26 cellular contexts compared by ENCODE assay signal in genomic region chr3:190130700-190131099, GRCh38. TPM values are rescaled to one million over a fixed set of nuclear protein-coding genes. Genes with fewer than 3 reads are reported as not detected.
DNase-seq lines count a peak whose midpoint lies in the region; ATAC-seq and TF ChIP-seq lines count a peak whose summit lies in the region.
"Had no signal": no experiment of that assay in that cellular context is flagged by ENCODE, and none has a peak within 500 bp of the region (broad histone marks: within the 10 kb centered on the region; RNA-seq: fewer than 3 reads in every experiment).

No MANE protein-coding gene starts in this region.

- no peak for DNase-seq in IMR-90
- DNase-seq in RPMI7951 (ENCODE audit: low read depth) = peak; percentile 64
- DNase-seq in fibroblast of mammary gland (ENCODE audit: low read depth) = peak; percentile 63
- no peak for DNase-seq in sciatic nerve (ENCODE audit: low spot score)
- DNase-seq in activated CD4-positive, CD25-positive, alpha-beta regulatory T cell (lab: John Stamatoyannopoulos, UW) = no peak
- DNase-seq in activated T-helper 1 cell treated with anti-CD3 and anti-CD28 coated beads, Interleukin-12 subunit alpha, Interleukin-12 subunit beta, Interleukin-2, Interleukin-4 antibody, amounts not matched to agents 30 ng/mL and 10 ng/mL and 1 ng/mL, durations not matched to agents 14 hours and 24 hours and 36 hours (ENCODE audit: low spot score) = no peak
- DNase-seq in hippocampal formation (lab: John Stamatoyannopoulos, UW) = no peak
- DNase-seq: activated CD4-positive, alpha-beta T cell treated with anti-CD3 and anti-CD28 coated beads, Interleukin-2, amount 50 U/mL, for 4 hours; activated CD8-positive, alpha-beta memory T cell treated with anti-CD3 and anti-CD28 coated beads, Interleukin-2, amount 50 U/mL, for 4 hours; activated naive CD4-positive, alpha-beta T cell treated with anti-CD3 and anti-CD28 coated beads, Interleukin-2, amount 50 U/mL, for 16 hours; amygdala; central memory CD4-positive, alpha-beta T cell; heart left ventricle; NCI-H1092 treated with DMSO at 0.1 percent for 48 hours; NCI-H2029; NCI-H2227 treated with DMSO at 0.1 percent for 48 hours; NCI-H748 treated with DMSO at 0.1 percent for 48 hours; posterior cingulate gyrus; right cardiac atrium; stimulated activated CD4-positive, alpha-beta T cell treated with anti-CD3 and anti-CD28 coated beads, Interleukin-12 subunit alpha, Interleukin-12 subunit beta, amount 100 ng/mL, for 4 hours; stimulated activated CD4-positive, alpha-beta T cell treated with anti-CD3 and anti-CD28 coated beads, Interleukin-4, amount 100 ng/mL, for 24 hours; T1000; upper lobe of right lung had no signal

- ATAC-seq in IMR-90 (ENCODE audit: low read depth) (no peak), sciatic nerve (peak; percentile 39)
- ATAC-seq: stimulated activated effector memory CD8-positive, alpha-beta T cell treated with anti-CD3 and anti-CD28 coated beads, Interleukin-12 subunit alpha, Interleukin-12 subunit beta, amount 100 ng/mL, for 72 hours; upper lobe of right lung had no signal

- H3K27me3 ChIP-seq in IMR-90 (ENCODE audit: control insufficient read depth, insufficient read depth, low read length) = no peaks in the 10 kb centered on the region

- 64% methylated on average over 2 of the region's 6 CpGs; no CpG with 5 or more reads in 1 of the 2 experiments for WGBS in IMR-90 (ENCODE audit: extremely low coverage in 2 of 2, insufficient read length in 1 of 2), 2 experiments

- no peak overlapping the region for H3K4me2 ChIP-seq in IMR-90 (ENCODE audit: low read depth, low read length)

- H4K20me1 ChIP-seq in IMR-90 (ENCODE audit: insufficient read depth, low read length) = no peaks in the 10 kb centered on the region

- TF ChIP-seq RAD21 in IMR-90 (IDR thresholded peaks at IDR 0.05; ENCODE audit: low read length) = no peak

- H3K4me3 Mint-ChIP-seq in activated T-helper 1 cell treated with anti-CD3 and anti-CD28 coated beads, Interleukin-12 subunit alpha, Interleukin-12 subunit beta, Interleukin-2, Interleukin-4 antibody, amounts not matched to agents 30 ng/mL and 10 ng/mL and 1 ng/mL, durations not matched to agents 14 hours and 24 hours and 36 hours = no peak overlapping the region
- H3K4me3 Mint-ChIP-seq: dendritic cell treated with granulocyte-macrophage colony-stimulating factor and Interleukin-4, amounts not matched to agents 40 ng/mL and 50 ng/mL, for 4 days; stimulated activated effector memory CD8-positive, alpha-beta T cell treated with anti-CD3 and anti-CD28 coated beads, Interleukin-12 subunit alpha, Interleukin-12 subunit beta, amount 100 ng/mL, for 72 hours had no signal

- H3K27ac Mint-ChIP-seq in activated T-helper 1 cell treated with anti-CD3 and anti-CD28 coated beads, Interleukin-12 subunit alpha, Interleukin-12 subunit beta, Interleukin-2, Interleukin-4 antibody, amounts not matched to agents 30 ng/mL and 10 ng/mL and 1 ng/mL, durations not matched to agents 14 hours and 24 hours and 36 hours = no peak overlapping the region
- H3K27ac Mint-ChIP-seq: dendritic cell treated with granulocyte-macrophage colony-stimulating factor and Interleukin-4, amounts not matched to agents 40 ng/mL and 50 ng/mL, for 4 days; stimulated activated effector memory CD8-positive, alpha-beta T cell treated with anti-CD3 and anti-CD28 coated beads, Interleukin-12 subunit alpha, Interleukin-12 subunit beta, amount 100 ng/mL, for 72 hours had no signal

- no peak overlapping the region for H3K14ac ChIP-seq in IMR-90 (replicated peaks; ENCODE audit: low read depth, low read length)

- H2BK5ac ChIP-seq in IMR-90 (ENCODE audit: low read depth, low read length, poor library complexity, severe bottlenecking) = no peak overlapping the region

- in situ Hi-C loops in IMR-90 (cut with MboI; ENCODE audit: low sequenced_read_pairs) = no loop called here

- no peak overlapping the region for H3K23ac ChIP-seq in IMR-90 (ENCODE audit: low read depth, low read length)

- H2BK120ac ChIP-seq in IMR-90 (ENCODE audit: low read depth, low read length) = no peak overlapping the region

- 0 out of 4 replicates have a peak overlapping the region, but pooled peaks of 1 of the 2 experiments have one; percentile 14 for H4K8ac ChIP-seq in IMR-90 (ENCODE audit: low read depth in 2 of 2, low read length in 2 of 2)

- no peak overlapping the region for H2AK5ac ChIP-seq in IMR-90 (ENCODE audit: low read depth, low read length)

- no peak overlapping the region for H4K91ac ChIP-seq in IMR-90 (ENCODE audit: insufficient read depth, low read depth, low read length)

- H2BK15ac ChIP-seq in IMR-90 (ENCODE audit: low read depth, low read length) = no peak overlapping the region

- H3K9me1 ChIP-seq in IMR-90 (ENCODE audit: insufficient read depth, low read length) = no peaks in the 10 kb centered on the region

- no peak overlapping the region; the same call in 1 of the 2 replicates for H3K18ac ChIP-seq in IMR-90 (ENCODE audit: low read depth, low read length)

- H3K9ac ChIP-seq in IMR-90 (ENCODE audit: low read depth, low read length) = no peak overlapping the region

- no peak for TF ChIP-seq POLR2A in IMR-90 (IDR thresholded peaks at IDR 0.05; ENCODE audit: low read depth, low read length)

- no peaks in the 10 kb centered on the region for H3K9me3 ChIP-seq in IMR-90 (ENCODE audit: control insufficient read depth, insufficient read depth, low read length)
- H3K9me3 ChIP-seq: upper lobe of right lung had no signal

- intact Hi-C loops in IMR-90 (cut with micrococcal nuclease) (no loop called here), sciatic nerve (cut with DNase I) (no loop called here)
- intact Hi-C loops in activated T-helper 1 cell treated with anti-CD3 and anti-CD28 coated beads, Interleukin-12 subunit alpha, Interleukin-12 subunit beta, Interleukin-2, Interleukin-4 antibody, amounts not matched to agents 30 ng/mL and 10 ng/mL and 1 ng/mL, durations not matched to agents 14 hours and 24 hours and 36 hours (cut with micrococcal nuclease) = loop anchor here (10.0 kb wide), 1 partner anchor 194 kb away; the partner anchor contains the start of gene CLDN1

- no peak overlapping the region for H4K5ac ChIP-seq in IMR-90 (ENCODE audit: low read depth, low read length)

- TF ChIP-seq CTCF in IMR-90 (conservative IDR thresholded peaks at IDR 0.05; ENCODE audit: low read depth, low read length) (no peak), fibroblast of mammary gland (conservative IDR thresholded peaks at IDR 0.05; ENCODE audit: control insufficient read depth, insufficient read depth, low read depth, low read length) (no peak)

- H3K4me1 ChIP-seq in IMR-90 (ENCODE audit: control insufficient read depth, insufficient read depth, low read length) = peaks cover 2% of the 10 kb centered on the region; the same call in 1 of the 2 replicates
- H3K4me1 ChIP-seq: upper lobe of right lung had no signal

- H2AK9ac ChIP-seq in IMR-90 (replicated peaks; ENCODE audit: low read depth, low read length, poor library complexity) = no peak overlapping the region

- no peak overlapping the region for H3K27ac ChIP-seq in IMR-90 (ENCODE audit: insufficient read depth, low read length)
- H3K27ac ChIP-seq: heart left ventricle, upper lobe of right lung had no signal

- no peak overlapping the region for H3K4me3 ChIP-seq in IMR-90 (ENCODE audit: insufficient read depth, low read depth, low read length)
- H3K4me3 ChIP-seq in fibroblast of mammary gland (ENCODE audit: control insufficient read depth, low read depth, low read length) = no peak overlapping the region
- H3K4me3 ChIP-seq: heart left ventricle, lung, upper lobe of right lung had no signal

- no peaks in the 10 kb centered on the region for H3K36me3 ChIP-seq in IMR-90 (ENCODE audit: control insufficient read depth, insufficient read depth, low read length)
- H3K36me3 ChIP-seq: heart left ventricle, upper lobe of right lung had no signal

- H3K27me3 Mint-ChIP-seq in activated T-helper 1 cell treated with anti-CD3 and anti-CD28 coated beads, Interleukin-12 subunit alpha, Interleukin-12 subunit beta, Interleukin-2, Interleukin-4 antibody, amounts not matched to agents 30 ng/mL and 10 ng/mL and 1 ng/mL, durations not matched to agents 14 hours and 24 hours and 36 hours (ENCODE audit: insufficient read depth) = peaks cover 14% of the 10 kb centered on the region

- H3K56ac ChIP-seq in IMR-90 (ENCODE audit: extremely low read depth, insufficient read depth, low read length) = no peak overlapping the region

- no peak overlapping the region for H2AFZ ChIP-seq in IMR-90 (replicated peaks; ENCODE audit: low read length, poor library complexity)

- no peaks in the 10 kb centered on the region for H3K4me1 Mint-ChIP-seq in activated T-helper 1 cell treated with anti-CD3 and anti-CD28 coated beads, Interleukin-12 subunit alpha, Interleukin-12 subunit beta, Interleukin-2, Interleukin-4 antibody, amounts not matched to agents 30 ng/mL and 10 ng/mL and 1 ng/mL, durations not matched to agents 14 hours and 24 hours and 36 hours (ENCODE audit: low read depth)
- H3K4me1 Mint-ChIP-seq: stimulated activated effector memory CD8-positive, alpha-beta T cell treated with anti-CD3 and anti-CD28 coated beads, Interleukin-12 subunit alpha, Interleukin-12 subunit beta, amount 100 ng/mL, for 72 hours had no signal

- H3K36me3 Mint-ChIP-seq in activated T-helper 1 cell treated with anti-CD3 and anti-CD28 coated beads, Interleukin-12 subunit alpha, Interleukin-12 subunit beta, Interleukin-2, Interleukin-4 antibody, amounts not matched to agents 30 ng/mL and 10 ng/mL and 1 ng/mL, durations not matched to agents 14 hours and 24 hours and 36 hours (ENCODE audit: low read depth) = no peaks in the 10 kb centered on the region
- H3K36me3 Mint-ChIP-seq: stimulated activated effector memory CD8-positive, alpha-beta T cell treated with anti-CD3 and anti-CD28 coated beads, Interleukin-12 subunit alpha, Interleukin-12 subunit beta, amount 100 ng/mL, for 72 hours had no signal

- peak overlapping the region; percentile 10; the same call in 1 of the 2 replicates for H3K4ac ChIP-seq in IMR-90 (ENCODE audit: low read depth, low read length)

- dilution Hi-C loops in IMR-90 (cut with HindIII; ENCODE audit: low sequenced_read_pairs, unreplicated experiment) = no loop called here

- no TSS peak for BruUV-seq in IMR-90 (replicated peaks; lab: Mats Ljungman, UMichigan)

- CTCF ChIA-PET in IMR-90 (lab: Yijun Ruan, JAX) = interaction anchor here (0.9 kb wide), 1 partner anchor 10 kb away, joined by 3 read pairs; no protein-coding TSS in a partner anchor

- POLR2A ChIA-PET in IMR-90 (lab: Charles Lee; ENCODE audit: unreplicated experiment) = no interaction called here

- H2BK20ac ChIP-seq in IMR-90 (ENCODE audit: low read depth, low read length) = no peak overlapping the region

- no peaks in the 10 kb centered on the region for H3K79me1 ChIP-seq in IMR-90 (ENCODE audit: low read depth in 1 of 2, low read length in 2 of 2)

- H3K9me3 Mint-ChIP-seq in activated T-helper 1 cell treated with anti-CD3 and anti-CD28 coated beads, Interleukin-12 subunit alpha, Interleukin-12 subunit beta, Interleukin-2, Interleukin-4 antibody, amounts not matched to agents 30 ng/mL and 10 ng/mL and 1 ng/mL, durations not matched to agents 14 hours and 24 hours and 36 hours = no peaks in the 10 kb centered on the region
- H3K9me3 Mint-ChIP-seq: dendritic cell treated with granulocyte-macrophage colony-stimulating factor and Interleukin-4, amounts not matched to agents 40 ng/mL and 50 ng/mL, for 4 days; stimulated activated effector memory CD8-positive, alpha-beta T cell treated with anti-CD3 and anti-CD28 coated beads, Interleukin-12 subunit alpha, Interleukin-12 subunit beta, amount 100 ng/mL, for 72 hours had no signal

RNA-seq across cellular contexts. Expression of gene P3H2, which starts 10.0 kb away (rescaled TPM):
- total RNA-seq in IMR-90 (2012; rRNA removed) (54.7 and 74.4 TPM in 2 replicates), sciatic nerve (18.9 TPM)
- 54.9 and 64.3 TPM in 2 replicates for polyA plus RNA-seq in IMR-90 (2012; rRNA removed)
- polyA plus RNA-seq in IMR-90 (2012; cell fraction: cytosol; rRNA removed) = 23.4 and 32.0 TPM in 2 replicates
- polyA plus RNA-seq in IMR-90 (2012; cell fraction: nucleus; rRNA removed; ENCODE audit: low replicate concordance) = 20.0 and 59.7 TPM in 2 replicates
- 17.1 and 32.9 TPM in 2 replicates for total RNA-seq in RPMI7951 (2014; rRNA removed; shearing (Covaris generic))
- total RNA-seq in activated T-helper 1 cell treated with anti-CD3 and anti-CD28 coated beads, Interleukin-12 subunit alpha, Interleukin-12 subunit beta, Interleukin-2, Interleukin-4 antibody, amounts not matched to agents 30 ng/mL and 10 ng/mL and 1 ng/mL, durations not matched to agents 14 hours and 24 hours and 36 hours = not detected in 2 replicates

Comparison
In these comparisons a context has a peak if more than half of its experiments do, and no peak if none do; other contexts are left out.
1. DNase-seq: peak in RPMI7951 (single experiment) and fibroblast of mammary gland (single experiment); none in IMR-90 (single experiment), sciatic nerve (single experiment), activated CD4-positive, CD25-positive, alpha-beta regulatory T cell (0 of 4), activated T-helper 1 cell treated with anti-CD3 and anti-CD28 coated beads, Interleukin-12 subunit alpha, Interleukin-12 subunit beta, Interleukin-2, Interleukin-4 antibody, amounts not matched to agents 30 ng/mL and 10 ng/mL and 1 ng/mL, durations not matched to agents 14 hours and 24 hours and 36 hours (single experiment) and hippocampal formation (0 of 2).
2. RNA of gene P3H2, which starts 10.0 kb away (total RNA-seq): 54.7 to 74.4 TPM in IMR-90, 18.9 TPM in sciatic nerve (single experiment) and 17.1 to 32.9 TPM in RPMI7951; not detected in activated T-helper 1 cell treated with anti-CD3 and anti-CD28 coated beads, Interleukin-12 subunit alpha, Interleukin-12 subunit beta, Interleukin-2, Interleukin-4 antibody, amounts not matched to agents 30 ng/mL and 10 ng/mL and 1 ng/mL, durations not matched to agents 14 hours and 24 hours and 36 hours; every median in the first group is over 10 times any median in the second.